Comparison of ENCODE assay signal across 8 cellular contexts in genomic region chr21:33300701-33301631, GRCh38.
A peak's percentile ranks its signal among the peaks of the same experiment; 100 is the strongest.
DNase-seq lines count a peak whose midpoint lies in the region; ATAC-seq and TF ChIP-seq lines count a peak whose summit lies in the region.

No MANE protein-coding gene starts in this region.

- H3K9me2 ChIP-seq in OCI-LY1 (ENCODE audit: low read depth, low read length), result no peaks in the 10 kb centered on the region

- no peaks in the 10 kb centered on the region for H3F3A ChIP-seq in OCI-LY1 (ENCODE audit: insufficient read depth, low read length)

- peak; percentile 95 for DNase-seq in GF-D8 (lab: John Stamatoyannopoulos, UW)
- DNase-seq in epithelial cell of prostate (ENCODE audit: low read depth, low spot score), result no peak
- DNase-seq in putamen (ENCODE audit: low spot score), result peak; percentile 39
- DNase-seq in activated CD4-positive, alpha-beta T cell treated with anti-CD3 and anti-CD28 coated beads, Interleukin-2, amount 50 U/mL, for 1 hour, result no peak
- DNase-seq in cerebellar cortex (ENCODE audit: low spot score), result no peak

- peaks cover 96% of the 10 kb centered on the region for H3K4me1 ChIP-seq in OCI-LY1 (ENCODE audit: insufficient read depth, low read length, severe bottlenecking)

- H3K36me3 ChIP-seq in OCI-LY1 (ENCODE audit: insufficient read depth, low read length), result no peaks in the 10 kb centered on the region

- H3K4me2 ChIP-seq in OCI-LY1 (ENCODE audit: low read length), result peak overlapping the region; percentile 27; the same call in 1 of the 2 replicates

- no peak for TF ChIP-seq CTCF in OCI-LY1 (IDR thresholded peaks at IDR 0.05; ENCODE audit: low read length)

- peak overlapping the region; percentile 56 for H3K9ac ChIP-seq in OCI-LY1 (ENCODE audit: low read length)

- peak overlapping the region; percentile 5; the same call in 1 of the 2 replicates for H2AFZ ChIP-seq in OCI-LY1 (ENCODE audit: low read length)

- peak overlapping the region; percentile 1 for H3K4me3 ChIP-seq in OCI-LY1 (ENCODE audit: low read depth, low read length, poor library complexity, severe bottlenecking)

- H3K27ac ChIP-seq in OCI-LY1 (ENCODE audit: low read depth, low read length, poor library complexity, severe bottlenecking), result peak overlapping the region; percentile 96
- peak overlapping the region; percentile 84 for H3K27ac ChIP-seq in epithelial cell of prostate

- no peaks in the 10 kb centered on the region for H4K20me1 ChIP-seq in OCI-LY1 (ENCODE audit: insufficient read depth, low read length)

- H3K9me3 ChIP-seq in OCI-LY1 (ENCODE audit: low read length), result no peaks in the 10 kb centered on the region

- no peaks in the 10 kb centered on the region for H3K79me2 ChIP-seq in OCI-LY1 (ENCODE audit: insufficient read depth, low read length)

- ATAC-seq in HG03139 (IDR thresholded peaks at IDR 0.05; ENCODE audit: unreplicated experiment) (no peak), HG03342 (IDR thresholded peaks at IDR 0.05; ENCODE audit: unreplicated experiment) (no peak)

- H3K27me3 ChIP-seq in OCI-LY1 (ENCODE audit: insufficient read depth, low read length), result no peaks in the 10 kb centered on the region

Comparison
In these comparisons a context has a peak if more than half of its experiments do, and no peak if none do; other contexts are left out.
1. DNase-seq: peak in GF-D8 (single experiment) and putamen (single experiment); none in epithelial cell of prostate (single experiment), activated CD4-positive, alpha-beta T cell treated with anti-CD3 and anti-CD28 coated beads, Interleukin-2, amount 50 U/mL, for 1 hour (single experiment) and cerebellar cortex (single experiment).